Comparison of ENCODE assay signal across 9 cellular contexts in the genomic region with DNA sequence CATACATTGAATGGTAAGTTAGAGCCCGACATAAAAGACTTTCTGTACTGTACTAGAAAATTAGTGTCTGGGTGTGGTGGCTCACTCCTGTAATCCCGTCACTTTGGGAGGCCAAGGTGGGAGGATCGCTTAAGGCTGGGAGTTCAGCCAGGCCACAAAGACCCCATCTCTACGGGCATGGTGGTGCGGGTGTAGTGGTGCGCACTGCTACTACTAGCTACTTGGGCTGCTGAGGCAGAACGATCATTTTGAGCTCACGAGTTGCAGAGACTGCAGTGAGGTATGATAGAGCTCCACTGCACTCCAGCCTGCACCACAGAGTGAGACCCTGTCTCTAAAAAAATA. TPM values are rescaled to one million over a fixed set of nuclear protein-coding genes. Genes with fewer than 3 reads are reported as not detected.
DNase-seq lines count a peak whose midpoint lies in the region; ATAC-seq and TF ChIP-seq lines count a peak whose summit lies in the region.
"Had no signal": no experiment of that assay in that cellular context is flagged by ENCODE, and none has a peak within 500 bp of the region (broad histone marks: within the 10 kb centered on the region; RNA-seq: fewer than 3 reads in every experiment).

No MANE protein-coding gene starts in this region.

- H3K9me3 ChIP-seq in MM.1S (replicated peaks; ENCODE audit: insufficient read depth, low read length) (no peaks in the 10 kb centered on the region), SJCRH30 (replicated peaks) (no peaks in the 10 kb centered on the region), uterus (no peaks in the 10 kb centered on the region)

- peaks cover 20% of the 10 kb centered on the region for H3K4me1 ChIP-seq in MM.1S (ENCODE audit: low read length)
- no peaks in the 10 kb centered on the region for H3K4me1 ChIP-seq in SJCRH30
- H3K4me1 ChIP-seq in uterus, result peaks cover 0 to 6% of the 10 kb centered on the region in 2 donors

- H3K36me3 ChIP-seq in MM.1S (replicated peaks; ENCODE audit: insufficient read depth, low read length) (peaks cover 14% of the 10 kb centered on the region), SJCRH30 (peaks cover 44% of the 10 kb centered on the region), uterus (no peaks in the 10 kb centered on the region)

- no peak for TF ChIP-seq POLR2A in uterus (IDR thresholded peaks at IDR 0.05)

- peaks cover 79% of the 10 kb centered on the region for H3K79me2 ChIP-seq in MM.1S (ENCODE audit: low read length)

- H3K4me3 Mint-ChIP-seq in Calu3 (ENCODE audit: low read depth, unreplicated experiment), result peak overlapping the region; percentile 100
- peak overlapping the region; percentile 99 for H3K4me3 Mint-ChIP-seq in chondrocyte (ENCODE audit: unreplicated experiment)
- H3K4me3 Mint-ChIP-seq in nephron progenitor cell, result peak overlapping the region; percentile 100

- DNase-seq in Calu3 (no peak), MM.1S (no peak), chondrocyte (ENCODE audit: low spot score) (no peak), nephron progenitor cell (no peak), SJCRH30 (no peak), uterus (no peak)
- DNase-seq: activated CD4-positive, alpha-beta T cell treated with anti-CD3 and anti-CD28 coated beads for 1 hour had no signal

- H3K27me3 Mint-ChIP-seq in Calu3 (ENCODE audit: unreplicated experiment) (no peaks in the 10 kb centered on the region), chondrocyte (ENCODE audit: low read depth) (no peaks in the 10 kb centered on the region), nephron progenitor cell (ENCODE audit: low read depth, poor library complexity) (no peaks in the 10 kb centered on the region)

- H3K27ac Mint-ChIP-seq in Calu3 (ENCODE audit: unreplicated experiment) (no peak overlapping the region), chondrocyte (ENCODE audit: unreplicated experiment) (peak overlapping the region; percentile 100), nephron progenitor cell (no peak overlapping the region)

- H2AFZ ChIP-seq in MM.1S (ENCODE audit: low read length), result no peak overlapping the region

- intact Hi-C loops in Calu3 (cut with micrococcal nuclease; ENCODE audit: unreplicated experiment), result loop anchor here (5.0 to 10.0 kb wide), 3 partner anchors 97 to 460 kb away; a partner anchor contains a TSS
- intact Hi-C loops in uterus (cut with DNase I; ENCODE audit: low total_unique reads), result loop anchor here (5.0 kb wide), 1 partner anchor 112 kb away; no protein-coding TSS in a partner anchor

- peaks cover 21% of the 10 kb centered on the region for H3K4me1 Mint-ChIP-seq in Calu3 (ENCODE audit: low read depth, unreplicated experiment)
- H3K4me1 Mint-ChIP-seq in chondrocyte (ENCODE audit: low read depth), result peaks cover 62% of the 10 kb centered on the region
- H3K4me1 Mint-ChIP-seq in nephron progenitor cell, result peaks cover 23% of the 10 kb centered on the region

- H3K4me2 ChIP-seq in MM.1S (ENCODE audit: low read depth, low read length), result peak overlapping the region; percentile 77; the same call in 1 of the 2 replicates

- H3K36me3 Mint-ChIP-seq in Calu3 (ENCODE audit: insufficient read depth, unreplicated experiment) (peaks cover 66% of the 10 kb centered on the region), chondrocyte (ENCODE audit: low read depth) (peaks cover 14% of the 10 kb centered on the region), nephron progenitor cell (ENCODE audit: low read depth) (peaks cover 57% of the 10 kb centered on the region)

- H3F3A ChIP-seq in MM.1S (ENCODE audit: insufficient read depth, low read length), result peaks cover 8% of the 10 kb centered on the region

- H3K4me3 ChIP-seq in MM.1S (ENCODE audit: low read length) (0 out of 2 replicates have a peak overlapping the region, but pooled peaks have one; percentile 90), SJCRH30 (no peak overlapping the region), uterus (no peak overlapping the region)

- peaks cover 3% of the 10 kb centered on the region for H3K9me3 Mint-ChIP-seq in Calu3 (ENCODE audit: low read depth, unreplicated experiment)
- no peaks in the 10 kb centered on the region for H3K9me3 Mint-ChIP-seq in chondrocyte (ENCODE audit: low read depth)
- H3K9me3 Mint-ChIP-seq in nephron progenitor cell, result peaks cover 8% of the 10 kb centered on the region

- no TSS peak for BruUV-seq in Calu3 (replicated peaks; lab: Mats Ljungman, UMichigan)

- CTCF ChIA-PET in Calu3 (lab: Charles Lee), result interaction anchor here (1.2 kb wide), 1 partner anchor 41 kb away, joined by 3 read pairs; no protein-coding TSS in a partner anchor

- H3K27me3 ChIP-seq in MM.1S (replicated peaks; ENCODE audit: insufficient read depth, low read length) (no peaks in the 10 kb centered on the region), SJCRH30 (no peaks in the 10 kb centered on the region), uterus (no peaks in the 10 kb centered on the region)

- no peak overlapping the region for H3K9ac ChIP-seq in MM.1S (ENCODE audit: low read length)

- TF ChIP-seq CTCF in Calu3 (IDR thresholded peaks at IDR 0.05; ENCODE audit: unreplicated experiment), result no peak
- no peak for TF ChIP-seq CTCF in MM.1S (IDR thresholded peaks at IDR 0.05; ENCODE audit: low read length)
- no peak for TF ChIP-seq CTCF in chondrocyte (IDR thresholded peaks at IDR 0.05)
- TF ChIP-seq CTCF in nephron progenitor cell (IDR thresholded peaks at IDR 0.05), result no peak
- TF ChIP-seq CTCF in uterus (IDR thresholded peaks at IDR 0.05), result no peak

- ATAC-seq in GM19351 (IDR thresholded peaks at IDR 0.05; ENCODE audit: unreplicated experiment) (no peak), GM21723 (IDR thresholded peaks at IDR 0.05; ENCODE audit: unreplicated experiment) (no peak)

- H4K20me1 ChIP-seq in MM.1S (ENCODE audit: insufficient read depth, low read length), result peaks cover 40% of the 10 kb centered on the region

- no peaks in the 10 kb centered on the region for H3K9me2 ChIP-seq in MM.1S (replicated peaks; ENCODE audit: insufficient read depth, low read length)

- H3K27ac ChIP-seq in MM.1S (ENCODE audit: low read length) (no peak overlapping the region), SJCRH30 (no peak overlapping the region), uterus (no peak overlapping the region)

RNA-seq across cellular contexts. Expression of a gene that starts 2.3 kb away (rescaled TPM):
- total RNA-seq in Calu3 (2022) (74.8 and 81.9 TPM in 2 replicates), chondrocyte (71.5 to 79.8 TPM (median 78.7 TPM) in 3 replicates), uterus (100 to 1,000 TPM; 115 to 279 (median 165) TPM)
- total RNA-seq in SJCRH30 (2014; rRNA removed; shearing (Covaris generic)), result 116 and 121 TPM in 2 replicates
